ENCODE assay signal across 1 cellular context in genomic region chr12:111599459-111600295, GRCh38.
A peak's percentile ranks its signal among the peaks of the same experiment; 100 is the strongest.
TF ChIP-seq lines count a peak whose summit lies in the region.

No MANE protein-coding gene starts in this region.

TF ChIP-seq in K562, 482 proteins besides CTCF, POLR2A, EP300 and RAD21 (continued from another document and continues in another):
- TF ChIP-seq ZHX1 (conservative IDR thresholded peaks at IDR 0.05; ENCODE audit: low read length) = no peak
- no peak for TF ChIP-seq ZNF717 (CRISPR knock-in tag; IDR thresholded peaks at IDR 0.05)
- TF ChIP-seq ZFP36 (IDR thresholded peaks at IDR 0.05; ENCODE audit: low read depth, low read length, partially characterized antibody) = no peak
- TF ChIP-seq MEF2A (IDR thresholded peaks at IDR 0.05; ENCODE audit: control insufficient read depth, low read depth, low read length) = no peak
- peak; percentile 69 for TF ChIP-seq GMEB1 (CRISPR knock-in tag; IDR thresholded peaks at IDR 0.05)
- TF ChIP-seq HNRNPLL (IDR thresholded peaks at IDR 0.05; ENCODE audit: low read depth, low read length, poor library complexity, severe bottlenecking) = no peak
- TF ChIP-seq KDM1A (IDR thresholded peaks at IDR 0.05) = peak in 1 of 2 experiments; percentile 59; a peak in 2 of 4 replicates
- TF ChIP-seq ZNF398 (CRISPR knock-in tag; IDR thresholded peaks at IDR 0.05) = no peak
- TF ChIP-seq CHCHD3 (CRISPR knock-in tag; IDR thresholded peaks at IDR 0.05) = no peak
- TF ChIP-seq THRA (IDR thresholded peaks at IDR 0.05) = no peak
- no peak for TF ChIP-seq MAFF (IDR thresholded peaks at IDR 0.05; ENCODE audit: low read length)
- TF ChIP-seq MXD1 (CRISPR knock-in tag; IDR thresholded peaks at IDR 0.05; ENCODE audit: borderline replicate concordance, poor library complexity, severe bottlenecking) = peak; percentile 96
- no peak for TF ChIP-seq CTCFL (IDR thresholded peaks at IDR 0.05; ENCODE audit: borderline replicate concordance, insufficient read depth, low read depth, low read length, poor library complexity, severe bottlenecking)
- no peak for TF ChIP-seq PCBP2 (IDR thresholded peaks at IDR 0.05; ENCODE audit: low read depth, low read length, poor library complexity, severe bottlenecking)
- TF ChIP-seq GATAD2B (IDR thresholded peaks at IDR 0.05; ENCODE audit: borderline replicate concordance) = no peak
- peak in 1 of 2 experiments; percentile 62; a peak in 1 of 4 replicates for TF ChIP-seq MLLT1 (IDR thresholded peaks at IDR 0.05)
- no peak for TF ChIP-seq ZNF436 (CRISPR knock-in tag; IDR thresholded peaks at IDR 0.05)
- TF ChIP-seq STAT5B (CRISPR knock-in tag; IDR thresholded peaks at IDR 0.05) = no peak
- TF ChIP-seq ZNF707 (CRISPR knock-in tag; conservative IDR thresholded peaks at IDR 0.05) = no peak
- no peak; the same call in 1 of the 2 replicates for TF ChIP-seq MED1 (CRISPR knock-in tag; IDR thresholded peaks at IDR 0.05; ENCODE audit: borderline replicate concordance)
- no peak for TF ChIP-seq BRCA1 (IDR thresholded peaks at IDR 0.05)
- no peak for TF ChIP-seq BRCA1 (CRISPR knock-in tag; IDR thresholded peaks at IDR 0.05)
- no peak for TF ChIP-seq BMI1 (IDR thresholded peaks at IDR 0.05; ENCODE audit: low read length)
- TF ChIP-seq ZNF263 (CRISPR knock-in tag; IDR thresholded peaks at IDR 0.05; ENCODE audit: borderline replicate concordance) = no peak
- TF ChIP-seq KLF1 (tag; IDR thresholded peaks at IDR 0.05) = peak; percentile 97
- peak; percentile 68; the same call in 1 of the 2 replicates for TF ChIP-seq ERF (CRISPR knock-in tag; IDR thresholded peaks at IDR 0.05)
- peak; percentile 92 for TF ChIP-seq USF1 (CRISPR knock-in tag; IDR thresholded peaks at IDR 0.05)
- peak; percentile 69; the same call in 1 of the 2 replicates for TF ChIP-seq CREB3L1 (IDR thresholded peaks at IDR 0.05; ENCODE audit: borderline replicate concordance, low read depth)
- no peak for TF ChIP-seq FOXA3 (CRISPR knock-in tag; conservative IDR thresholded peaks at IDR 0.05 in 1 of 2, IDR thresholded peaks at IDR 0.05 in 1 of 2)
- TF ChIP-seq RBM15 (IDR thresholded peaks at IDR 0.05; ENCODE audit: insufficient read depth, low read length) = no peak
- peak; percentile 76; the same call in 1 of the 2 replicates for TF ChIP-seq RAD51 (IDR thresholded peaks at IDR 0.05; ENCODE audit: borderline replicate concordance, low read depth)
- TF ChIP-seq HMG20A (CRISPR knock-in tag; conservative IDR thresholded peaks at IDR 0.05) = no peak
- no peak for TF ChIP-seq ZNF175 (CRISPR knock-in tag; IDR thresholded peaks at IDR 0.05; ENCODE audit: low read depth)
- TF ChIP-seq ZNF134 (CRISPR knock-in tag; conservative IDR thresholded peaks at IDR 0.05) = no peak
- TF ChIP-seq SMARCE1 (IDR thresholded peaks at IDR 0.05) = peak; percentile 66; the same call in 1 of the 2 replicates
- no peak for TF ChIP-seq GTF2F1 (IDR thresholded peaks at IDR 0.05; ENCODE audit: low read depth, low read length)
